In genomic region chr7:129970816-129971215, GRCh38 we compare ENCODE assay signal across 1 cellular context.
TF ChIP-seq lines count a peak whose summit lies in the region.

No MANE protein-coding gene starts in this region.

TF ChIP-seq in GM23338, 12 proteins besides CTCF, POLR2A, EP300 and RAD21 (continued from another document):
- TF ChIP-seq, protein P1, sequence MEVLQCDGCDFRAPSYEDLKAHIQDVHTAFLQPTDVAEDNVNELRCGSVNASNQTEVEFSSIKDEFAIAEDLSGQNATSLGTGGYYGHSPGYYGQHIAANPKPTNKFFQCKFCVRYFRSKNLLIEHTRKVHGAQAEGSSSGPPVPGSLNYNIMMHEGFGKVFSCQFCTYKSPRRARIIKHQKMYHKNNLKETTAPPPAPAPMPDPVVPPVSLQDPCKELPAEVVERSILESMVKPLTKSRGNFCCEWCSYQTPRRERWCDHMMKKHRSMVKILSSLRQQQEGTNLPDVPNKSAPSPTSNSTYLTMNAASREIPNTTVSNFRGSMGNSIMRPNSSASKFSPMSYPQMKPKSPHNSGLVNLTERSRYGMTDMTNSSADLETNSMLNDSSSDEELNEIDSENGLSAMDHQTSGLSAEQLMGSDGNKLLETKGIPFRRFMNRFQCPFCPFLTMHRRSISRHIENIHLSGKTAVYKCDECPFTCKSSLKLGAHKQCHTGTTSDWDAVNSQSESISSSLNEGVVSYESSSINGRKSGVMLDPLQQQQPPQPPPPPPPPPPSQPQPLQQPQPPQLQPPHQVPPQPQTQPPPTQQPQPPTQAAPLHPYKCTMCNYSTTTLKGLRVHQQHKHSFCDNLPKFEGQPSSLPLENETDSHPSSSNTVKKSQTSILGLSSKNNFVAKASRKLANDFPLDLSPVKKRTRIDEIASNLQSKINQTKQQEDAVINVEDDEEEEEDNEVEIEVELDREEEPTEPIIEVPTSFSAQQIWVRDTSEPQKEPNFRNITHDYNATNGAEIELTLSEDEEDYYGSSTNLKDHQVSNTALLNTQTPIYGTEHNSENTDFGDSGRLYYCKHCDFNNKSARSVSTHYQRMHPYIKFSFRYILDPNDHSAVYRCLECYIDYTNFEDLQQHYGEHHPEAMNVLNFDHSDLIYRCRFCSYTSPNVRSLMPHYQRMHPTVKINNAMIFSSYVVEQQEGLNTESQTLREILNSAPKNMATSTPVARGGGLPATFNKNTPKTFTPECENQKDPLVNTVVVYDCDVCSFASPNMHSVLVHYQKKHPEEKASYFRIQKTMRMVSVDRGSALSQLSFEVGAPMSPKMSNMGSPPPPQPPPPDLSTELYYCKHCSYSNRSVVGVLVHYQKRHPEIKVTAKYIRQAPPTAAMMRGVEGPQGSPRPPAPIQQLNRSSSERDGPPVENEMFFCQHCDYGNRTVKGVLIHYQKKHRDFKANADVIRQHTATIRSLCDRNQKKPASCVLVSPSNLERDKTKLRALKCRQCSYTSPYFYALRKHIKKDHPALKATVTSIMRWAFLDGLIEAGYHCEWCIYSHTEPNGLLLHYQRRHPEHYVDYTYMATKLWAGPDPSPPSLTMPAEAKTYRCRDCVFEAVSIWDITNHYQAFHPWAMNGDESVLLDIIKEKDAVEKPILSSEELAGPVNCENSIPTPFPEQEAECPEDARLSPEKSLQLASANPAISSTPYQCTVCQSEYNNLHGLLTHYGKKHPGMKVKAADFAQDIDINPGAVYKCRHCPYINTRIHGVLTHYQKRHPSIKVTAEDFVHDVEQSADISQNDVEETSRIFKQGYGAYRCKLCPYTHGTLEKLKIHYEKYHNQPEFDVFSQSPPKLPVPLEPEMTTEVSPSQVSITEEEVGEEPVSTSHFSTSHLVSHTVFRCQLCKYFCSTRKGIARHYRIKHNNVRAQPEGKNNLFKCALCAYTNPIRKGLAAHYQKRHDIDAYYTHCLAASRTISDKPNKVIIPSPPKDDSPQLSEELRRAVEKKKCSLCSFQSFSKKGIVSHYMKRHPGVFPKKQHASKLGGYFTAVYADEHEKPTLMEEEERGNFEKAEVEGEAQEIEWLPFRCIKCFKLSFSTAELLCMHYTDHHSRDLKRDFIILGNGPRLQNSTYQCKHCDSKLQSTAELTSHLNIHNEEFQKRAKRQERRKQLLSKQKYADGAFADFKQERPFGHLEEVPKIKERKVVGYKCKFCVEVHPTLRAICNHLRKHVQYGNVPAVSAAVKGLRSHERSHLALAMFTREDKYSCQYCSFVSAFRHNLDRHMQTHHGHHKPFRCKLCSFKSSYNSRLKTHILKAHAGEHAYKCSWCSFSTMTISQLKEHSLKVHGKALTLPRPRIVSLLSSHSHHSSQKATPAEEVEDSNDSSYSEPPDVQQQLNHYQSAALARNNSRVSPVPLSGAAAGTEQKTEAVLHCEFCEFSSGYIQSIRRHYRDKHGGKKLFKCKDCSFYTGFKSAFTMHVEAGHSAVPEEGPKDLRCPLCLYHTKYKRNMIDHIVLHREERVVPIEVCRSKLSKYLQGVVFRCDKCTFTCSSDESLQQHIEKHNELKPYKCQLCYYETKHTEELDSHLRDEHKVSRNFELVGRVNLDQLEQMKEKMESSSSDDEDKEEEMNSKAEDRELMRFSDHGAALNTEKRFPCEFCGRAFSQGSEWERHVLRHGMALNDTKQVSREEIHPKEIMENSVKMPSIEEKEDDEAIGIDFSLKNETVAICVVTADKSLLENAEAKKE (CRISPR knock-in tag; IDR thresholded peaks at IDR 0.05), result no peak
- TF ChIP-seq EZH2phosphoT487 (IDR thresholded peaks at IDR 0.05; ENCODE audit: unreplicated experiment), result no peak
- no peak for TF ChIP-seq NANOG (IDR thresholded peaks at IDR 0.05; ENCODE audit: borderline replicate concordance)
- no peak for TF ChIP-seq ZNF331 (CRISPR knock-in tag; IDR thresholded peaks at IDR 0.05; ENCODE audit: low read depth)
- no peak for TF ChIP-seq REST (IDR thresholded peaks at IDR 0.05; ENCODE audit: unreplicated experiment)
- TF ChIP-seq, protein P2, sequence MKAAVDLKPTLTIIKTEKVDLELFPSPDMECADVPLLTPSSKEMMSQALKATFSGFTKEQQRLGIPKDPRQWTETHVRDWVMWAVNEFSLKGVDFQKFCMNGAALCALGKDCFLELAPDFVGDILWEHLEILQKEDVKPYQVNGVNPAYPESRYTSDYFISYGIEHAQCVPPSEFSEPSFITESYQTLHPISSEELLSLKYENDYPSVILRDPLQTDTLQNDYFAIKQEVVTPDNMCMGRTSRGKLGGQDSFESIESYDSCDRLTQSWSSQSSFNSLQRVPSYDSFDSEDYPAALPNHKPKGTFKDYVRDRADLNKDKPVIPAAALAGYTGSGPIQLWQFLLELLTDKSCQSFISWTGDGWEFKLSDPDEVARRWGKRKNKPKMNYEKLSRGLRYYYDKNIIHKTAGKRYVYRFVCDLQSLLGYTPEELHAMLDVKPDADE (IDR thresholded peaks at IDR 0.05), result no peak
- TF ChIP-seq POLR2AphosphoS5 (IDR thresholded peaks at IDR 0.05; ENCODE audit: low read depth), result no peak
